In the genomic region with DNA sequence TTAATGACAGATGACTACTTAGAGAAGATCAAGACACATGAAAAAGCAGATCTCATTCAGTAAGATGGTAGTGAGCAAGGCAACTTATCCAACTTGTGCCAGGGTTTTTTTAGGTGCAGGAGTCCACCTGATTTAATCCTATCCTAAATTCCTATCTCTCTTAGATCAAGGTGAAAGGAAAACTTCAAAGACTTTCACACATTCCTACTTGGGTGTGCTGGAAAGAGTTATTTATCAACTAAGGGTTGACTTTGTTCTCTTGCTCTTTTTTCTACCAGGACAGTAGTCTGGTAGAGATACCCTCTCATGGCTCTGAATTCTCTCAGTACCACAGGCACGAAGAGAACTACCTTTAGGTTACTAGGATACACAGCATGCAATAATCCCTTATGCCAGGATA, we compare ENCODE assay signal across 1 cellular context.
TF ChIP-seq lines count a peak whose summit lies in the region.

No MANE protein-coding gene starts in this region.

TF ChIP-seq in HepG2, 621 proteins besides CTCF, POLR2A, EP300 and RAD21 (continued from another document and continues in another):
- TF ChIP-seq, protein P1, sequence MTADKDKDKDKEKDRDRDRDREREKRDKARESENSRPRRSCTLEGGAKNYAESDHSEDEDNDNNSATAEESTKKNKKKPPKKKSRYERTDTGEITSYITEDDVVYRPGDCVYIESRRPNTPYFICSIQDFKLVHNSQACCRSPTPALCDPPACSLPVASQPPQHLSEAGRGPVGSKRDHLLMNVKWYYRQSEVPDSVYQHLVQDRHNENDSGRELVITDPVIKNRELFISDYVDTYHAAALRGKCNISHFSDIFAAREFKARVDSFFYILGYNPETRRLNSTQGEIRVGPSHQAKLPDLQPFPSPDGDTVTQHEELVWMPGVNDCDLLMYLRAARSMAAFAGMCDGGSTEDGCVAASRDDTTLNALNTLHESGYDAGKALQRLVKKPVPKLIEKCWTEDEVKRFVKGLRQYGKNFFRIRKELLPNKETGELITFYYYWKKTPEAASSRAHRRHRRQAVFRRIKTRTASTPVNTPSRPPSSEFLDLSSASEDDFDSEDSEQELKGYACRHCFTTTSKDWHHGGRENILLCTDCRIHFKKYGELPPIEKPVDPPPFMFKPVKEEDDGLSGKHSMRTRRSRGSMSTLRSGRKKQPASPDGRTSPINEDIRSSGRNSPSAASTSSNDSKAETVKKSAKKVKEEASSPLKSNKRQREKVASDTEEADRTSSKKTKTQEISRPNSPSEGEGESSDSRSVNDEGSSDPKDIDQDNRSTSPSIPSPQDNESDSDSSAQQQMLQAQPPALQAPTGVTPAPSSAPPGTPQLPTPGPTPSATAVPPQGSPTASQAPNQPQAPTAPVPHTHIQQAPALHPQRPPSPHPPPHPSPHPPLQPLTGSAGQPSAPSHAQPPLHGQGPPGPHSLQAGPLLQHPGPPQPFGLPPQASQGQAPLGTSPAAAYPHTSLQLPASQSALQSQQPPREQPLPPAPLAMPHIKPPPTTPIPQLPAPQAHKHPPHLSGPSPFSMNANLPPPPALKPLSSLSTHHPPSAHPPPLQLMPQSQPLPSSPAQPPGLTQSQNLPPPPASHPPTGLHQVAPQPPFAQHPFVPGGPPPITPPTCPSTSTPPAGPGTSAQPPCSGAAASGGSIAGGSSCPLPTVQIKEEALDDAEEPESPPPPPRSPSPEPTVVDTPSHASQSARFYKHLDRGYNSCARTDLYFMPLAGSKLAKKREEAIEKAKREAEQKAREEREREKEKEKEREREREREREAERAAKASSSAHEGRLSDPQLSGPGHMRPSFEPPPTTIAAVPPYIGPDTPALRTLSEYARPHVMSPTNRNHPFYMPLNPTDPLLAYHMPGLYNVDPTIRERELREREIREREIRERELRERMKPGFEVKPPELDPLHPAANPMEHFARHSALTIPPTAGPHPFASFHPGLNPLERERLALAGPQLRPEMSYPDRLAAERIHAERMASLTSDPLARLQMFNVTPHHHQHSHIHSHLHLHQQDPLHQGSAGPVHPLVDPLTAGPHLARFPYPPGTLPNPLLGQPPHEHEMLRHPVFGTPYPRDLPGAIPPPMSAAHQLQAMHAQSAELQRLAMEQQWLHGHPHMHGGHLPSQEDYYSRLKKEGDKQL (CRISPR knock-in tag; IDR thresholded peaks at IDR 0.05; ENCODE audit: low read depth): 0 out of 2 replicates have a peak, but pooled peaks have one; percentile 34
- TF ChIP-seq TBX3 (IDR thresholded peaks at IDR 0.05; ENCODE audit: borderline replicate concordance): peak; percentile 90
- no peak for TF ChIP-seq SOX6 (IDR thresholded peaks at IDR 0.05)
- TF ChIP-seq SOX6 (CRISPR knock-in tag; IDR thresholded peaks at IDR 0.05): peak; percentile 80
- peak; percentile 40; the same call in 1 of the 2 replicates for TF ChIP-seq HDAC1 (CRISPR knock-in tag; IDR thresholded peaks at IDR 0.05)
- TF ChIP-seq SRSF9 (IDR thresholded peaks at IDR 0.05; ENCODE audit: borderline replicate concordance, insufficient read depth, low read depth, low read length, poor library complexity, severe bottlenecking): no peak
- peak; percentile 76 for TF ChIP-seq SAP130 (CRISPR knock-in tag; IDR thresholded peaks at IDR 0.05; ENCODE audit: low read depth)
- TF ChIP-seq ZFY (CRISPR knock-in tag; IDR thresholded peaks at IDR 0.05): no peak
- peak; percentile 94 for TF ChIP-seq TCF7 (IDR thresholded peaks at IDR 0.05; ENCODE audit: low read depth)
- TF ChIP-seq, protein P2, sequence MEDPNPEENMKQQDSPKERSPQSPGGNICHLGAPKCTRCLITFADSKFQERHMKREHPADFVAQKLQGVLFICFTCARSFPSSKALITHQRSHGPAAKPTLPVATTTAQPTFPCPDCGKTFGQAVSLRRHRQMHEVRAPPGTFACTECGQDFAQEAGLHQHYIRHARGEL (CRISPR knock-in tag; IDR thresholded peaks at IDR 0.05): no peak
- TF ChIP-seq SALL1 (CRISPR knock-in tag; IDR thresholded peaks at IDR 0.05): no peak
- no peak for TF ChIP-seq MAFG (CRISPR knock-in tag; IDR thresholded peaks at IDR 0.05)
- TF ChIP-seq ZFP1 (CRISPR knock-in tag; IDR thresholded peaks at IDR 0.05): no peak
- TF ChIP-seq ZNF235 (CRISPR knock-in tag; IDR thresholded peaks at IDR 0.05; ENCODE audit: borderline replicate concordance): no peak
- TF ChIP-seq ZFX (CRISPR knock-in tag; IDR thresholded peaks at IDR 0.05; ENCODE audit: low read depth): no peak
- no peak for TF ChIP-seq FOXA1 (IDR thresholded peaks at IDR 0.05)
- TF ChIP-seq FOXA1 (CRISPR knock-in tag; IDR thresholded peaks at IDR 0.05): no peak
- peak; percentile 40; the same call in 1 of the 2 replicates for TF ChIP-seq NR2F6 (IDR thresholded peaks at IDR 0.05)
- peak; percentile 56; the same call in 1 of the 2 replicates for TF ChIP-seq NR2F6 (CRISPR knock-in tag; IDR thresholded peaks at IDR 0.05)
- TF ChIP-seq, protein P3, sequence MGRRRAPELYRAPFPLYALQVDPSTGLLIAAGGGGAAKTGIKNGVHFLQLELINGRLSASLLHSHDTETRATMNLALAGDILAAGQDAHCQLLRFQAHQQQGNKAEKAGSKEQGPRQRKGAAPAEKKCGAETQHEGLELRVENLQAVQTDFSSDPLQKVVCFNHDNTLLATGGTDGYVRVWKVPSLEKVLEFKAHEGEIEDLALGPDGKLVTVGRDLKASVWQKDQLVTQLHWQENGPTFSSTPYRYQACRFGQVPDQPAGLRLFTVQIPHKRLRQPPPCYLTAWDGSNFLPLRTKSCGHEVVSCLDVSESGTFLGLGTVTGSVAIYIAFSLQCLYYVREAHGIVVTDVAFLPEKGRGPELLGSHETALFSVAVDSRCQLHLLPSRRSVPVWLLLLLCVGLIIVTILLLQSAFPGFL (CRISPR knock-in tag; IDR thresholded peaks at IDR 0.05): no peak
- TF ChIP-seq, protein P4, sequence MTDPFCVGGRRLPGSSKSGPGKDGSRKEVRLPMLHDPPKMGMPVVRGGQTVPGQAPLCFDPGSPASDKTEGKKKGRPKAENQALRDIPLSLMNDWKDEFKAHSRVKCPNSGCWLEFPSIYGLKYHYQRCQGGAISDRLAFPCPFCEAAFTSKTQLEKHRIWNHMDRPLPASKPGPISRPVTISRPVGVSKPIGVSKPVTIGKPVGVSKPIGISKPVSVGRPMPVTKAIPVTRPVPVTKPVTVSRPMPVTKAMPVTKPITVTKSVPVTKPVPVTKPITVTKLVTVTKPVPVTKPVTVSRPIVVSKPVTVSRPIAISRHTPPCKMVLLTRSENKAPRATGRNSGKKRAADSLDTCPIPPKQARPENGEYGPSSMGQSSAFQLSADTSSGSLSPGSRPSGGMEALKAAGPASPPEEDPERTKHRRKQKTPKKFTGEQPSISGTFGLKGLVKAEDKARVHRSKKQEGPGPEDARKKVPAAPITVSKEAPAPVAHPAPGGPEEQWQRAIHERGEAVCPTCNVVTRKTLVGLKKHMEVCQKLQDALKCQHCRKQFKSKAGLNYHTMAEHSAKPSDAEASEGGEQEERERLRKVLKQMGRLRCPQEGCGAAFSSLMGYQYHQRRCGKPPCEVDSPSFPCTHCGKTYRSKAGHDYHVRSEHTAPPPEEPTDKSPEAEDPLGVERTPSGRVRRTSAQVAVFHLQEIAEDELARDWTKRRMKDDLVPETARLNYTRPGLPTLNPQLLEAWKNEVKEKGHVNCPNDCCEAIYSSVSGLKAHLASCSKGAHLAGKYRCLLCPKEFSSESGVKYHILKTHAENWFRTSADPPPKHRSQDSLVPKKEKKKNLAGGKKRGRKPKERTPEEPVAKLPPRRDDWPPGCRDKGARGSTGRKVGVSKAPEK (CRISPR knock-in tag; IDR thresholded peaks at IDR 0.05; ENCODE audit: borderline replicate concordance): peak; percentile 42; the same call in 1 of the 2 replicates
- no peak for TF ChIP-seq ZNF160 (CRISPR knock-in tag; IDR thresholded peaks at IDR 0.05)
- TF ChIP-seq, protein P5, sequence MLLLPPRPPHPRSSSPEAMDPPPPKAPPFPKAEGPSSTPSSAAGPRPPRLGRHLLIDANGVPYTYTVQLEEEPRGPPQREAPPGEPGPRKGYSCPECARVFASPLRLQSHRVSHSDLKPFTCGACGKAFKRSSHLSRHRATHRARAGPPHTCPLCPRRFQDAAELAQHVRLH (CRISPR knock-in tag; IDR thresholded peaks at IDR 0.05; ENCODE audit: borderline replicate concordance, low read depth): no peak
- no peak for TF ChIP-seq ZNF33B (CRISPR knock-in tag; IDR thresholded peaks at IDR 0.05)
- no peak for TF ChIP-seq ZNF10 (CRISPR knock-in tag; IDR thresholded peaks at IDR 0.05; ENCODE audit: borderline replicate concordance, low read depth)
- TF ChIP-seq, protein P6, sequence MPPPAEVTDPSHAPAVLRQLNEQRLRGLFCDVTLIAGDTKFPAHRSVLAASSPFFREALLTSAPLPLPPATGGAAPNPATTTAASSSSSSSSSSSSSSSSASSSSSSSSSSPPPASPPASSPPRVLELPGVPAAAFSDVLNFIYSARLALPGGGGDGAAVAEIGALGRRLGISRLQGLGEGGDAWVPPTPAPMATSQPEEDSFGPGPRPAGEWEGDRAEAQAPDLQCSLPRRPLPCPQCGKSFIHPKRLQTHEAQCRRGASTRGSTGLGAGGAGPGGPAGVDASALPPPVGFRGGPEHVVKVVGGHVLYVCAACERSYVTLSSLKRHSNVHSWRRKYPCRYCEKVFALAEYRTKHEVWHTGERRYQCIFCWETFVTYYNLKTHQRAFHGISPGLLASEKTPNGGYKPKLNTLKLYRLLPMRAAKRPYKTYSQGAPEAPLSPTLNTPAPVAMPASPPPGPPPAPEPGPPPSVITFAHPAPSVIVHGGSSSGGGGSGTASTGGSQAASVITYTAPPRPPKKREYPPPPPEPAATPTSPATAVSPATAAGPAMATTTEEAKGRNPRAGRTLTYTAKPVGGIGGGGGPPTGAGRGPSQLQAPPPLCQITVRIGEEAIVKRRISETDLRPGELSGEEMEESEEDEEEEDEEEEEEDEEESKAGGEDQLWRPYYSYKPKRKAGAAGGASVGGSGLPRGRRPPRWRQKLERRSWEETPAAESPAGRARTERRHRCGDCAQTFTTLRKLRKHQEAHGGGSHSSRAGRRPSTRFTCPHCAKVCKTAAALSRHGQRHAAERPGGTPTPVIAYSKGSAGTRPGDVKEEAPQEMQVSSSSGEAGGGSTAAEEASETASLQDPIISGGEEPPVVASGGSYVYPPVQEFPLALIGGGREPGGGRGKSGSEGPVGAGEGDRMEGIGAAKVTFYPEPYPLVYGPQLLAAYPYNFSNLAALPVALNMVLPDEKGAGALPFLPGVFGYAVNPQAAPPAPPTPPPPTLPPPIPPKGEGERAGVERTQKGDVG (CRISPR knock-in tag; IDR thresholded peaks at IDR 0.05; ENCODE audit: borderline replicate concordance): no peak
- no peak for TF ChIP-seq TP53 (CRISPR knock-in tag; conservative IDR thresholded peaks at IDR 0.05)
- TF ChIP-seq ZNF564 (CRISPR knock-in tag; IDR thresholded peaks at IDR 0.05): no peak
- TF ChIP-seq, protein P7, sequence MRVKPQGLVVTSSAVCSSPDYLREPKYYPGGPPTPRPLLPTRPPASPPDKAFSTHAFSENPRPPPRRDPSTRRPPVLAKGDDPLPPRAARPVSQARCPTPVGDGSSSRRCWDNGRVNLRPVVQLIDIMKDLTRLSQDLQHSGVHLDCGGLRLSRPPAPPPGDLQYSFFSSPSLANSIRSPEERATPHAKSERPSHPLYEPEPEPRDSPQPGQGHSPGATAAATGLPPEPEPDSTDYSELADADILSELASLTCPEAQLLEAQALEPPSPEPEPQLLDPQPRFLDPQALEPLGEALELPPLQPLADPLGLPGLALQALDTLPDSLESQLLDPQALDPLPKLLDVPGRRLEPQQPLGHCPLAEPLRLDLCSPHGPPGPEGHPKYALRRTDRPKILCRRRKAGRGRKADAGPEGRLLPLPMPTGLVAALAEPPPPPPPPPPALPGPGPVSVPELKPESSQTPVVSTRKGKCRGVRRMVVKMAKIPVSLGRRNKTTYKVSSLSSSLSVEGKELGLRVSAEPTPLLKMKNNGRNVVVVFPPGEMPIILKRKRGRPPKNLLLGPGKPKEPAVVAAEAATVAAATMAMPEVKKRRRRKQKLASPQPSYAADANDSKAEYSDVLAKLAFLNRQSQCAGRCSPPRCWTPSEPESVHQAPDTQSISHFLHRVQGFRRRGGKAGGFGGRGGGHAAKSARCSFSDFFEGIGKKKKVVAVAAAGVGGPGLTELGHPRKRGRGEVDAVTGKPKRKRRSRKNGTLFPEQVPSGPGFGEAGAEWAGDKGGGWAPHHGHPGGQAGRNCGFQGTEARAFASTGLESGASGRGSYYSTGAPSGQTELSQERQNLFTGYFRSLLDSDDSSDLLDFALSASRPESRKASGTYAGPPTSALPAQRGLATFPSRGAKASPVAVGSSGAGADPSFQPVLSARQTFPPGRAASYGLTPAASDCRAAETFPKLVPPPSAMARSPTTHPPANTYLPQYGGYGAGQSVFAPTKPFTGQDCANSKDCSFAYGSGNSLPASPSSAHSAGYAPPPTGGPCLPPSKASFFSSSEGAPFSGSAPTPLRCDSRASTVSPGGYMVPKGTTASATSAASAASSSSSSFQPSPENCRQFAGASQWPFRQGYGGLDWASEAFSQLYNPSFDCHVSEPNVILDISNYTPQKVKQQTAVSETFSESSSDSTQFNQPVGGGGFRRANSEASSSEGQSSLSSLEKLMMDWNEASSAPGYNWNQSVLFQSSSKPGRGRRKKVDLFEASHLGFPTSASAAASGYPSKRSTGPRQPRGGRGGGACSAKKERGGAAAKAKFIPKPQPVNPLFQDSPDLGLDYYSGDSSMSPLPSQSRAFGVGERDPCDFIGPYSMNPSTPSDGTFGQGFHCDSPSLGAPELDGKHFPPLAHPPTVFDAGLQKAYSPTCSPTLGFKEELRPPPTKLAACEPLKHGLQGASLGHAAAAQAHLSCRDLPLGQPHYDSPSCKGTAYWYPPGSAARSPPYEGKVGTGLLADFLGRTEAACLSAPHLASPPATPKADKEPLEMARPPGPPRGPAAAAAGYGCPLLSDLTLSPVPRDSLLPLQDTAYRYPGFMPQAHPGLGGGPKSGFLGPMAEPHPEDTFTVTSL (CRISPR knock-in tag; IDR thresholded peaks at IDR 0.05; ENCODE audit: borderline replicate concordance): peak; percentile 77; the same call in 1 of the 2 replicates
- TF ChIP-seq, protein P8, sequence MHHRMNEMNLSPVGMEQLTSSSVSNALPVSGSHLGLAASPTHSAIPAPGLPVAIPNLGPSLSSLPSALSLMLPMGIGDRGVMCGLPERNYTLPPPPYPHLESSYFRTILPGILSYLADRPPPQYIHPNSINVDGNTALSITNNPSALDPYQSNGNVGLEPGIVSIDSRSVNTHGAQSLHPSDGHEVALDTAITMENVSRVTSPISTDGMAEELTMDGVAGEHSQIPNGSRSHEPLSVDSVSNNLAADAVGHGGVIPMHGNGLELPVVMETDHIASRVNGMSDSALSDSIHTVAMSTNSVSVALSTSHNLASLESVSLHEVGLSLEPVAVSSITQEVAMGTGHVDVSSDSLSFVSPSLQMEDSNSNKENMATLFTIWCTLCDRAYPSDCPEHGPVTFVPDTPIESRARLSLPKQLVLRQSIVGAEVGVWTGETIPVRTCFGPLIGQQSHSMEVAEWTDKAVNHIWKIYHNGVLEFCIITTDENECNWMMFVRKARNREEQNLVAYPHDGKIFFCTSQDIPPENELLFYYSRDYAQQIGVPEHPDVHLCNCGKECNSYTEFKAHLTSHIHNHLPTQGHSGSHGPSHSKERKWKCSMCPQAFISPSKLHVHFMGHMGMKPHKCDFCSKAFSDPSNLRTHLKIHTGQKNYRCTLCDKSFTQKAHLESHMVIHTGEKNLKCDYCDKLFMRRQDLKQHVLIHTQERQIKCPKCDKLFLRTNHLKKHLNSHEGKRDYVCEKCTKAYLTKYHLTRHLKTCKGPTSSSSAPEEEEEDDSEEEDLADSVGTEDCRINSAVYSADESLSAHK (CRISPR knock-in tag; IDR thresholded peaks at IDR 0.05; ENCODE audit: borderline replicate concordance): no peak
- no peak for TF ChIP-seq ZNF543 (CRISPR knock-in tag; IDR thresholded peaks at IDR 0.05)
- no peak for TF ChIP-seq ZNF550 (CRISPR knock-in tag; IDR thresholded peaks at IDR 0.05; ENCODE audit: borderline replicate concordance)
- no peak for TF ChIP-seq NR3C1 (CRISPR knock-in tag; IDR thresholded peaks at IDR 0.05)
- no peak for TF ChIP-seq HCFC1 (IDR thresholded peaks at IDR 0.05; ENCODE audit: low read depth, low read length)
